Comparison of ENCODE assay signal across 1 cellular context in the genomic region with DNA sequence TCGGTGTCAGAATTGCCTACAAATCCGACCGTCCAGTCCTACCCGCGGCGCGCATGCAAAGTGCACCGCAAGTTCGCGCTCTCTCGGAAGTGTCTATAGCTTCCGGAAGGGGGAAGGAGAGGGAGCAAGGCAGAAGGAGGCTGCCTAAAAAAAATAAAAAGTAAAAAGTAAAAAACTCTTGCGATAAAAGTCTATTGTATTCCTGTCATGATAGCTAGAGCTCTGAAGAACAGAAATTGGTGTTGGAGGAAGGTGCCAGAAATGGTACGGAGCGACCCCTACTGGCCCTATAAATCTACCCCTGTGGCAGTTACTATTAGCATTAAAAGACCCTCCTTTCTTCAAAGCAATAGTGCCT.
TF ChIP-seq lines count a peak whose summit lies in the region.

No MANE protein-coding gene starts in this region.

TF ChIP-seq in SK-N-SH, 30 proteins besides CTCF, POLR2A, EP300 and RAD21:
- TF ChIP-seq, protein P1, sequence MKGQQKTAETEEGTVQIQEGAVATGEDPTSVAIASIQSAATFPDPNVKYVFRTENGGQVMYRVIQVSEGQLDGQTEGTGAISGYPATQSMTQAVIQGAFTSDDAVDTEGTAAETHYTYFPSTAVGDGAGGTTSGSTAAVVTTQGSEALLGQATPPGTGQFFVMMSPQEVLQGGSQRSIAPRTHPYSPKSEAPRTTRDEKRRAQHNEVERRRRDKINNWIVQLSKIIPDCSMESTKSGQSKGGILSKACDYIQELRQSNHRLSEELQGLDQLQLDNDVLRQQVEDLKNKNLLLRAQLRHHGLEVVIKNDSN (IDR thresholded peaks at IDR 0.05; ENCODE audit: borderline replicate concordance, low read depth): no peak
- no peak for TF ChIP-seq MEF2A (IDR thresholded peaks at IDR 0.05; ENCODE audit: borderline replicate concordance, low read depth)
- no peak for TF ChIP-seq TAF1 (IDR thresholded peaks at IDR 0.05; ENCODE audit: borderline replicate concordance, low read depth, low read length)
- TF ChIP-seq, protein P2, sequence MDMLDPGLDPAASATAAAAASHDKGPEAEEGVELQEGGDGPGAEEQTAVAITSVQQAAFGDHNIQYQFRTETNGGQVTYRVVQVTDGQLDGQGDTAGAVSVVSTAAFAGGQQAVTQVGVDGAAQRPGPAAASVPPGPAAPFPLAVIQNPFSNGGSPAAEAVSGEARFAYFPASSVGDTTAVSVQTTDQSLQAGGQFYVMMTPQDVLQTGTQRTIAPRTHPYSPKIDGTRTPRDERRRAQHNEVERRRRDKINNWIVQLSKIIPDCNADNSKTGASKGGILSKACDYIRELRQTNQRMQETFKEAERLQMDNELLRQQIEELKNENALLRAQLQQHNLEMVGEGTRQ (IDR thresholded peaks at IDR 0.05; ENCODE audit: borderline replicate concordance, low read depth, low read length): no peak
- no peak for TF ChIP-seq JUND (IDR thresholded peaks at IDR 0.05)
- TF ChIP-seq RFX5 (IDR thresholded peaks at IDR 0.05; ENCODE audit: low read length): no peak
- no peak for TF ChIP-seq SIN3A (IDR thresholded peaks at IDR 0.05; ENCODE audit: borderline replicate concordance, low read depth, low read length)
- TF ChIP-seq, protein P3, sequence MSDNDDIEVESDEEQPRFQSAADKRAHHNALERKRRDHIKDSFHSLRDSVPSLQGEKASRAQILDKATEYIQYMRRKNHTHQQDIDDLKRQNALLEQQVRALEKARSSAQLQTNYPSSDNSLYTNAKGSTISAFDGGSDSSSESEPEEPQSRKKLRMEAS (IDR thresholded peaks at IDR 0.05; ENCODE audit: low read depth): no peak
- TF ChIP-seq CHD2 (IDR thresholded peaks at IDR 0.05; ENCODE audit: low read length, partially characterized antibody): no peak
TF ChIP-seq in SK-N-SH: peak in this region for 0.
